In the genomic region with DNA sequence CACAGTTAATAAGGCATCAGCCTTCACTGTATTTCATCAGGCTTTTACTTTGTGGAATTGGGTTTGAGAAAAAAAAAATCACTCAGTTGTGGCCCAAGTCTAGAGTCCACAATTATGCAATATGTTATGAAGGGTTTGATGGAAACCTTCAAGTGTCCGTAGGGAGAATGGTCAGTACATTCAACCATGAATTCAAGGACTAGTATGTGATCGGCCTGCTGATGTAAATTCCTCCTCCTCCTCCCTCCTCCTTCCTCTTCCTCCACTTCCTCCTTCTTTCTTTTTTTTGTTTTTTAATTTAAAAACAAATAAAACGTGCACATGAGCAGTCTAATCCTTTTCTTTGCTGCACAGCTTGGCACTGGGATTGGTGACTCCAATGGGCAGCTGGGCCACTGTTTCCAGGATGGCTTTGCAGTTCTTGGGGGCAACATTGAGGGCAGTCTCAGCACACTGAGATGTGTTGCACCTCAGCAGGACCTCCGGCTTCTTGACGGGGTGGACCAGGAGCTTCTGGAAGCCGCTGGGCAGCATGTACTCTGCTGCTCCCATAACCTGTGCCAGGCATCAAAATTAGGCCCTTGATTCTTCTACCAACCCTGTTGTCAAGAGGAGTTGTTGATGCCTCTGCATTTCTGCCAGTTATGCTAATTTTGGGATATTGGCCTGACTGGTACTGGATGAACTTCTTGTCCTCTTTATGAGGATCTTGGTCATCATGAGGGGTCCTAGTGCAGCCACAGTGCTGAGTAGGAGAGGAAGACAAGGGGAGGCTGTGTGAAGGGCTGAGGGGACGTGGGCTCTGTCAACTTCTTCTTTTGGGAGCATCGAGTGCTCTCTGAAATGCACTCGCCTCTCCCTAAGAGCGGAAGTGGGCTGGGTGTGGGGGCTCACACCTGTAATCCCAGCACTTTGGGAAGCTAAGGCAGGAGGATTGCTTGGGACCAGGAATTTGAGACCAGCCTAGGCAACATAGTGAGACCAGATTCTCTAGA, we compare ENCODE assay signal across 12 cellular contexts. TPM values are rescaled to one million over a fixed set of nuclear protein-coding genes. Genes with fewer than 3 reads are reported as not detected.
DNase-seq lines count a peak whose midpoint lies in the region; ATAC-seq, FAIRE-seq and TF ChIP-seq lines count a peak whose summit lies in the region.
"Had no signal": no experiment of that assay in that cellular context is flagged by ENCODE, and none has a peak within 500 bp of the region (broad histone marks: within the 10 kb centered on the region; RNA-seq: fewer than 3 reads in every experiment).

No MANE protein-coding gene starts in this region.

- H3K4me1 Mint-ChIP-seq in activated CD4-positive, alpha-beta T cell treated with anti-CD3 and anti-CD28 coated beads, Interleukin-2, amount 10 ng/mL, durations not matched to agents 7 days and 5 days, result peaks cover 94% of the 10 kb centered on the region
- H3K4me1 Mint-ChIP-seq in activated naive CD8-positive, alpha-beta T cell treated with anti-CD3 and anti-CD28 coated beads, Interleukin-2, amount 10 ng/mL, durations not matched to agents 7 days and 5 days, result peaks cover 86% of the 10 kb centered on the region
- H3K4me1 Mint-ChIP-seq: neural crest cell had no signal

- no peak for DNase-seq in activated CD4-positive, alpha-beta T cell treated with anti-CD3 and anti-CD28 coated beads, Interleukin-2, amount 10 ng/mL, durations not matched to agents 7 days and 5 days
- DNase-seq in activated CD4-positive, alpha-beta T cell treated with anti-CD3 and anti-CD28 coated beads, Interleukin-2, amount 50 U/mL, for 1 hour, result no peak
- DNase-seq in HL-60 (ENCODE audit: low read depth in 1 of 2, low spot score in 1 of 2) (no peak), HTR-8/SVneo (ENCODE audit: insufficient read length, low spot score) (no peak)
- DNase-seq in activated naive CD8-positive, alpha-beta T cell treated with anti-CD3 and anti-CD28 coated beads, Interleukin-2, amount 10 ng/mL, durations not matched to agents 7 days and 5 days, result no peak
- peak; percentile 29 for DNase-seq in stimulated activated CD8-positive, alpha-beta memory T cell treated with anti-CD3 and anti-CD28 coated beads, Interleukin-4, amount 100 ng/mL, for 48 hours
- DNase-seq: activated CD4-positive, CD25-positive, alpha-beta regulatory T cell treated with anti-CD3 and anti-CD28 coated beads, Interleukin-2, amount 50 U/mL, for 72 hours; NCI-H2107 had no signal

- no peak for TF ChIP-seq CTCF in HL-60 (IDR thresholded peaks at IDR 0.05; ENCODE audit: insufficient read depth, low read length)

- H3K9me3 Mint-ChIP-seq in activated CD4-positive, alpha-beta T cell treated with anti-CD3 and anti-CD28 coated beads, Interleukin-2, amount 10 ng/mL, durations not matched to agents 7 days and 5 days, result no peaks in the 10 kb centered on the region
- H3K9me3 Mint-ChIP-seq in activated naive CD8-positive, alpha-beta T cell treated with anti-CD3 and anti-CD28 coated beads, Interleukin-2, amount 10 ng/mL, durations not matched to agents 7 days and 5 days, result no peaks in the 10 kb centered on the region
- H3K9me3 Mint-ChIP-seq: neural crest cell had no signal

- no peaks in the 10 kb centered on the region for H3K27me3 ChIP-seq in HL-60 (ENCODE audit: insufficient read depth, poor library complexity, severe bottlenecking)

- FAIRE-seq in HTR-8/SVneo (lab: Jason Lieb, UNC), result no peak

- no peaks in the 10 kb centered on the region for H3K27me3 Mint-ChIP-seq in activated CD4-positive, alpha-beta T cell treated with anti-CD3 and anti-CD28 coated beads, Interleukin-2, amount 10 ng/mL, durations not matched to agents 7 days and 5 days
- H3K27me3 Mint-ChIP-seq in activated naive CD8-positive, alpha-beta T cell treated with anti-CD3 and anti-CD28 coated beads, Interleukin-2, amount 10 ng/mL, durations not matched to agents 7 days and 5 days, result no peaks in the 10 kb centered on the region

- H3K36me3 Mint-ChIP-seq in activated CD4-positive, alpha-beta T cell treated with anti-CD3 and anti-CD28 coated beads, Interleukin-2, amount 10 ng/mL, durations not matched to agents 7 days and 5 days (ENCODE audit: low read depth), result peaks cover 5% of the 10 kb centered on the region
- H3K36me3 Mint-ChIP-seq in activated naive CD8-positive, alpha-beta T cell treated with anti-CD3 and anti-CD28 coated beads, Interleukin-2, amount 10 ng/mL, durations not matched to agents 7 days and 5 days, result peaks cover 4% of the 10 kb centered on the region

- peak overlapping the region; percentile 97 for H3K27ac Mint-ChIP-seq in activated CD4-positive, alpha-beta T cell treated with anti-CD3 and anti-CD28 coated beads, Interleukin-2, amount 10 ng/mL, durations not matched to agents 7 days and 5 days
- H3K27ac Mint-ChIP-seq in activated naive CD8-positive, alpha-beta T cell treated with anti-CD3 and anti-CD28 coated beads, Interleukin-2, amount 10 ng/mL, durations not matched to agents 7 days and 5 days, result peak overlapping the region; percentile 93

- H3K4me3 Mint-ChIP-seq in activated CD4-positive, alpha-beta T cell treated with anti-CD3 and anti-CD28 coated beads, Interleukin-2, amount 10 ng/mL, durations not matched to agents 7 days and 5 days, result peak overlapping the region; percentile 35
- H3K4me3 Mint-ChIP-seq in activated naive CD8-positive, alpha-beta T cell treated with anti-CD3 and anti-CD28 coated beads, Interleukin-2, amount 10 ng/mL, durations not matched to agents 7 days and 5 days, result peak overlapping the region; percentile 63
- H3K4me3 Mint-ChIP-seq: neural crest cell had no signal

- no peak for ATAC-seq in activated naive CD8-positive, alpha-beta T cell treated with anti-CD3 and anti-CD28 coated beads, Interleukin-2, amount 10 ng/mL, durations not matched to agents 7 days and 5 days (ENCODE audit: low read depth)
- ATAC-seq in GM21390 (IDR thresholded peaks at IDR 0.05; ENCODE audit: unreplicated experiment) (no peak), GM21526 (IDR thresholded peaks at IDR 0.05; ENCODE audit: low FRiP score, unreplicated experiment) (no peak)

- peak overlapping the region; percentile 52 for H3K27ac ChIP-seq in HL-60 (replicated peaks)

- POLR2A ChIA-PET in activated CD4-positive, alpha-beta T cell treated with anti-CD3 and anti-CD28 coated beads, Interleukin-2, amount 10 ng/mL, durations not matched to agents 7 days and 5 days (lab: Charles Lee), result interaction anchor here (1.5 kb wide), 1 partner anchor 12 kb away, joined by 6 read pairs; no protein-coding TSS in a partner anchor
- POLR2A ChIA-PET in activated naive CD8-positive, alpha-beta T cell treated with anti-CD3 and anti-CD28 coated beads, Interleukin-2, amount 10 ng/mL, durations not matched to agents 7 days and 5 days (lab: Charles Lee), result interaction anchor here (1.0 to 3.6 kb wide), 10 partner anchors 10 to 34 kb away, joined by 3 to 23 read pairs (median 4); a partner anchor contains a TSS

- CTCF ChIA-PET in activated CD4-positive, alpha-beta T cell treated with anti-CD3 and anti-CD28 coated beads, Interleukin-2, amount 10 ng/mL, durations not matched to agents 7 days and 5 days (lab: Charles Lee), result interaction anchor here (1.1 to 8.8 kb wide), 8 partner anchors 9 to 22 kb away, joined by 3 to 83 read pairs (median 4); a partner anchor contains a TSS

- H3K4me3 ChIP-seq in HL-60 (replicated peaks; ENCODE audit: insufficient read depth, low read length), result no peak overlapping the region

RNA-seq across cellular contexts. Expression of a gene that starts 9.3 kb away (rescaled TPM):
- total RNA-seq in activated CD4-positive, alpha-beta T cell treated with anti-CD3 and anti-CD28 coated beads, Interleukin-2, amount 10 ng/mL, durations not matched to agents 7 days and 5 days, result 100 to 1,000 TPM; 124 to 142 TPM
- 100 to 1,000 TPM; 184 to 201 TPM for total RNA-seq in activated naive CD8-positive, alpha-beta T cell treated with anti-CD3 and anti-CD28 coated beads, Interleukin-2, amount 10 ng/mL, durations not matched to agents 7 days and 5 days
- total RNA-seq: neural crest cell, RPMI7951 had no signal

RNA-seq across cellular contexts. Expression of a gene that starts 17.4 kb away (rescaled TPM):
- total RNA-seq in activated CD4-positive, alpha-beta T cell treated with anti-CD3 and anti-CD28 coated beads, Interleukin-2, amount 10 ng/mL, durations not matched to agents 7 days and 5 days, result 100 to 1,000 TPM; 164 to 177 TPM
- total RNA-seq in activated naive CD8-positive, alpha-beta T cell treated with anti-CD3 and anti-CD28 coated beads, Interleukin-2, amount 10 ng/mL, durations not matched to agents 7 days and 5 days, result 100 to 1,000 TPM; 185 to 200 TPM
